1 cellular context compared by ENCODE assay signal in genomic region chr6:113050979-113051378, GRCh38.
TF ChIP-seq lines count a peak whose summit lies in the region.

No MANE protein-coding gene starts in this region.

TF ChIP-seq in endothelial cell of umbilical vein, 7 proteins besides CTCF, POLR2A, EP300 and RAD21:
- TF ChIP-seq POLR2AphosphoS5 (IDR thresholded peaks at IDR 0.05; ENCODE audit: insufficient read depth, low read depth, low read length), result no peak
- TF ChIP-seq GATA2 (IDR thresholded peaks at IDR 0.05; ENCODE audit: insufficient read depth, insufficient read length, low read depth, low read length), result no peak
- TF ChIP-seq MYC (IDR thresholded peaks at IDR 0.05; ENCODE audit: low read depth, low read length), result no peak
- no peak for TF ChIP-seq EZH2 (IDR thresholded peaks at IDR 0.05; ENCODE audit: borderline replicate concordance, low read depth, low read length, severe bottlenecking)
- TF ChIP-seq FOS (IDR thresholded peaks at IDR 0.05; ENCODE audit: borderline replicate concordance, insufficient read depth, low read length), result no peak
- TF ChIP-seq MAX (IDR thresholded peaks at IDR 0.05; ENCODE audit: insufficient read depth, insufficient read length), result no peak
- TF ChIP-seq JUN (IDR thresholded peaks at IDR 0.05; ENCODE audit: borderline replicate concordance, insufficient read depth, insufficient read length, low read depth), result no peak
